ENCODE assay signal across 1 cellular context in the genomic region with DNA sequence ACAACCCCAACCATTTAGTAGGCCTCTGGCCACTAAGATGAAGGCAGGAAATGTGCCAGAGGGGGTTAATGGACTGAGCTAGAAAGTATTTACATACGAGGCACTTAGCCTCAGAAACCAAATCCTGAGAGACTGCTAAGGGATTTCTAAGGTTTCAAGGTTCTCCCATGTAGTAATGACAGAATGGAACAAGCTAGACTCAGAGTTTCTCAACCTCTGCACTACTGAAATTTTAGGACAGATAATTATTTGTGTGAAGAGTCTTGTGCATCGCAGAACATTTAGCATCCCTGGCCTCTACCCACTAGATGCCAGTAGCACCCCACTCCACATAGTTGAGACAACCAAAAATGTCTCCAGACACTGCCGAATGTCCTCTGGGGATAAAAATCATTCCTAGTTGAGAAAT.
TF ChIP-seq lines count a peak whose summit lies in the region.

No MANE protein-coding gene starts in this region.

TF ChIP-seq in SK-N-SH, 30 proteins besides CTCF, POLR2A, EP300 and RAD21 (continued from another document):
- TF ChIP-seq SIN3A (IDR thresholded peaks at IDR 0.05; ENCODE audit: borderline replicate concordance, low read depth, low read length) (no peak), FOXJ3 (CRISPR knock-in tag; IDR thresholded peaks at IDR 0.05) (no peak), RCOR1 (IDR thresholded peaks at IDR 0.05; ENCODE audit: low read length) (no peak), FOXM1 (IDR thresholded peaks at IDR 0.05; ENCODE audit: low read depth) (no peak), SMC3 (IDR thresholded peaks at IDR 0.05; ENCODE audit: low read depth, low read length) (no peak)
- TF ChIP-seq, protein P1, sequence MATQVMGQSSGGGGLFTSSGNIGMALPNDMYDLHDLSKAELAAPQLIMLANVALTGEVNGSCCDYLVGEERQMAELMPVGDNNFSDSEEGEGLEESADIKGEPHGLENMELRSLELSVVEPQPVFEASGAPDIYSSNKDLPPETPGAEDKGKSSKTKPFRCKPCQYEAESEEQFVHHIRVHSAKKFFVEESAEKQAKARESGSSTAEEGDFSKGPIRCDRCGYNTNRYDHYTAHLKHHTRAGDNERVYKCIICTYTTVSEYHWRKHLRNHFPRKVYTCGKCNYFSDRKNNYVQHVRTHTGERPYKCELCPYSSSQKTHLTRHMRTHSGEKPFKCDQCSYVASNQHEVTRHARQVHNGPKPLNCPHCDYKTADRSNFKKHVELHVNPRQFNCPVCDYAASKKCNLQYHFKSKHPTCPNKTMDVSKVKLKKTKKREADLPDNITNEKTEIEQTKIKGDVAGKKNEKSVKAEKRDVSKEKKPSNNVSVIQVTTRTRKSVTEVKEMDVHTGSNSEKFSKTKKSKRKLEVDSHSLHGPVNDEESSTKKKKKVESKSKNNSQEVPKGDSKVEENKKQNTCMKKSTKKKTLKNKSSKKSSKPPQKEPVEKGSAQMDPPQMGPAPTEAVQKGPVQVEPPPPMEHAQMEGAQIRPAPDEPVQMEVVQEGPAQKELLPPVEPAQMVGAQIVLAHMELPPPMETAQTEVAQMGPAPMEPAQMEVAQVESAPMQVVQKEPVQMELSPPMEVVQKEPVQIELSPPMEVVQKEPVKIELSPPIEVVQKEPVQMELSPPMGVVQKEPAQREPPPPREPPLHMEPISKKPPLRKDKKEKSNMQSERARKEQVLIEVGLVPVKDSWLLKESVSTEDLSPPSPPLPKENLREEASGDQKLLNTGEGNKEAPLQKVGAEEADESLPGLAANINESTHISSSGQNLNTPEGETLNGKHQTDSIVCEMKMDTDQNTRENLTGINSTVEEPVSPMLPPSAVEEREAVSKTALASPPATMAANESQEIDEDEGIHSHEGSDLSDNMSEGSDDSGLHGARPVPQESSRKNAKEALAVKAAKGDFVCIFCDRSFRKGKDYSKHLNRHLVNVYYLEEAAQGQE (IDR thresholded peaks at IDR 0.05; ENCODE audit: low read depth, low read length) = no peak
